ENCODE assay signal across 22 cellular contexts in the genomic region with DNA sequence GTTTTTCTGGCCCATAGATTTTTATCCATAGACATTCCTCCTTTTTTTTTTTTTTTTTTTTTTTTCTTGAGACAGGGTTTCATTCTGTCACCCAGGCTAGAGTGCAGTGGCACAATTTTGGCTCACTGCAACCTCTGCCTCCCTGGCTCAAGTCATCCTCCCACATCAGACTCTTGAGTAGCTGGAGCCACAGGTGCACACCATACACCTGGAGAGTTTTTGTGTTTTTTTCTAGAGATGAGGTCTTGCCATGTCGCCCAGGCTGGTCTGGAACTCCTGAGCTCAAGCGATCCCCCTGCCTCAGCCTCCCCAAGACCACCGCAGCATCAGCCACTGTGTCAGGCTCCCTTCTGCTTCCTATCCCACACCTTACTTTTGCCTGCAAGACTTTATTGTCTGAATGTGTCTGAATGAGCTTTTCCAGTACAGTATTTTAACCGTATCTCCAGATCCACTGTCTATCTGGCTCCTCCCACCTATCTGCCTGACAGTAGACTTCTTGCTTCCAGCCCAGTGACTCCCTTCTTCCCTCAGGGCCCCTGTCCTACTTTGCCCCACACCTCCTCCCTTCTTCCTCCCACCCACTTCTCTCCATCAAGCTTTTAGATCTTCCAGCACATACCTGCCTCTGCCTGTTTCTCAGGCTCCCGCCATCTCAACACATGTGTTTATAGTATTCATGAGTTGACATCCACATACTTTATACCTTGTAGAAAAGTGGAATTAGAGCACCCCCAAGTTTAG. TPM values are rescaled to one million over a fixed set of nuclear protein-coding genes. Genes with fewer than 3 reads are reported as not detected.
DNase-seq lines count a peak whose midpoint lies in the region; ATAC-seq and TF ChIP-seq lines count a peak whose summit lies in the region.
"Had no signal": no experiment of that assay in that cellular context is flagged by ENCODE, and none has a peak within 500 bp of the region (broad histone marks: within the 10 kb centered on the region; RNA-seq: fewer than 3 reads in every experiment).

No MANE protein-coding gene starts in this region.

- DNase-seq in RWPE1 (ENCODE audit: low spot score): no peak
- peak in 1 of 2 donors; percentile 44 for DNase-seq in foreskin keratinocyte
- DNase-seq in trophoblast cell: peak; percentile 30 to 41
- no peak for DNase-seq in uterus
- DNase-seq in effector memory CD4-positive, alpha-beta T cell: no peak
- no peak for DNase-seq in foreskin melanocyte
- no peak for DNase-seq in NCI-H2081 (lab: John Stamatoyannopoulos, UW)
- DNase-seq: ACHN, AML-193, DMS 273 treated with DMSO at 0.1 percent for 48 hours, GDM1, Kasumi-1, MM.1S, NCI-H1092, NCI-H1436 treated with DMSO at 0.1 percent for 48 hours, NCI-H2029 treated with DMSO at 0.1 percent for 48 hours, NCI-H2171 treated with DMSO at 0.1 percent for 48 hours, NCI-H446, NCI-H526 treated with DMSO at 0.1 percent for 48 hours had no signal

- no peak overlapping the region for H4K8ac ChIP-seq in trophoblast cell (ENCODE audit: low read depth, low read length)

- no peak overlapping the region for H4K12ac ChIP-seq in trophoblast cell (ENCODE audit: low read depth, low read length)

- peak overlapping the region; percentile 38 for H3K27ac ChIP-seq in RWPE1
- H3K27ac ChIP-seq in foreskin keratinocyte: no peak overlapping the region
- peak overlapping the region; percentile 32 for H3K27ac ChIP-seq in trophoblast cell (ENCODE audit: low read depth, low read length)
- peak overlapping the region; percentile 52 to 56 for H3K27ac ChIP-seq in uterus
- no peak overlapping the region for H3K27ac ChIP-seq in effector memory CD4-positive, alpha-beta T cell (ENCODE audit: insufficient read depth, low read length, poor library complexity, severe bottlenecking)
- H3K27ac ChIP-seq: SJSA1 had no signal

- H2AFZ ChIP-seq in trophoblast cell (ENCODE audit: insufficient read depth, low read length, poor library complexity): peak overlapping the region; percentile 66

- H3K4me2 ChIP-seq in trophoblast cell (ENCODE audit: low read length): no peak overlapping the region

- no peak overlapping the region for H3K23ac ChIP-seq in trophoblast cell (ENCODE audit: low read length)

- no peak for TF ChIP-seq CTCF in RWPE1 (conservative IDR thresholded peaks at IDR 0.05; ENCODE audit: low read depth)
- no peak for TF ChIP-seq CTCF in foreskin keratinocyte (conservative IDR thresholded peaks at IDR 0.05)
- TF ChIP-seq CTCF in uterus (IDR thresholded peaks at IDR 0.05): no peak

- H3K9me3 ChIP-seq in trophoblast cell (ENCODE audit: insufficient read depth, low read depth, low read length): no peaks in the 10 kb centered on the region
- no peaks in the 10 kb centered on the region for H3K9me3 ChIP-seq in uterus
- H3K9me3 ChIP-seq in effector memory CD4-positive, alpha-beta T cell (ENCODE audit: control insufficient read depth, low read length): no peaks in the 10 kb centered on the region
- H3K9me3 ChIP-seq: SJSA1 had no signal

- intact Hi-C loops in uterus (cut with DNase I; ENCODE audit: low total_unique reads): no loop called here

- peak overlapping the region; percentile 5 for H2BK120ac ChIP-seq in trophoblast cell (ENCODE audit: insufficient read depth, low read length, poor library complexity)

- POLR2A ChIA-PET in RWPE1 (lab: Yijun Ruan, JAX; ENCODE audit: low non-redundant PET): no interaction called here

- ATAC-seq in foreskin keratinocyte (peak; percentile 53), GM19328 (IDR thresholded peaks at IDR 0.05; ENCODE audit: unreplicated experiment) (no peak)
- ATAC-seq: Panc1 had no signal

- no peak overlapping the region for H2BK5ac ChIP-seq in trophoblast cell (ENCODE audit: low read depth, low read length, poor library complexity)

- peak overlapping the region; percentile 40 for H3K14ac ChIP-seq in trophoblast cell (ENCODE audit: low read length)

- H3K79me2 ChIP-seq in trophoblast cell (ENCODE audit: control insufficient read depth, insufficient read depth, low read length, poor library complexity): peaks cover 7% of the 10 kb centered on the region

- H3K4me1 ChIP-seq in foreskin keratinocyte (peaks cover 37% of the 10 kb centered on the region), trophoblast cell (ENCODE audit: control insufficient read depth in 1 of 2, insufficient read depth in 2 of 2, low read length in 2 of 2) (peaks cover 11 to 17% of the 10 kb centered on the region in 2 experiments), uterus (peaks cover 0 to 6% of the 10 kb centered on the region in 2 donors)
- H3K4me1 ChIP-seq in effector memory CD4-positive, alpha-beta T cell (ENCODE audit: control insufficient read depth, insufficient read depth, low read length, poor library complexity, severe bottlenecking): peaks cover 1% of the 10 kb centered on the region

- H3K4ac ChIP-seq in trophoblast cell (ENCODE audit: low read depth, low read length): no peak overlapping the region

- H4K91ac ChIP-seq in trophoblast cell (ENCODE audit: low read depth, low read length): peak overlapping the region; percentile 13

- H3K27me3 ChIP-seq in foreskin keratinocyte (no peaks in the 10 kb centered on the region), trophoblast cell (ENCODE audit: insufficient read depth, low read length) (no peaks in the 10 kb centered on the region), uterus (no peaks in the 10 kb centered on the region)
- no peaks in the 10 kb centered on the region for H3K27me3 ChIP-seq in effector memory CD4-positive, alpha-beta T cell (replicated peaks; ENCODE audit: control insufficient read depth, insufficient read depth, low read length, poor library complexity, severe bottlenecking)
- H3K27me3 ChIP-seq: SJSA1 had no signal

- TF ChIP-seq POLR2A in uterus (IDR thresholded peaks at IDR 0.05): no peak

- WGBS in trophoblast cell (ENCODE audit: extremely low coverage, insufficient coverage, insufficient read length): no CpG with 5 or more reads among the region's 5 CpGs

- peak overlapping the region; percentile 40 for H3K18ac ChIP-seq in trophoblast cell (ENCODE audit: low read length)

- H3K4me3 ChIP-seq in trophoblast cell (ENCODE audit: low read depth, low read length) (no peak overlapping the region), uterus (no peak overlapping the region)
- no peak overlapping the region for H3K4me3 ChIP-seq in effector memory CD4-positive, alpha-beta T cell (ENCODE audit: insufficient read depth, low read depth, low read length, poor library complexity, severe bottlenecking)
- H3K4me3 ChIP-seq: SJSA1 had no signal

- peaks cover 4% of the 10 kb centered on the region for H3K79me1 ChIP-seq in trophoblast cell (ENCODE audit: low read length)

- H3K36me3 ChIP-seq in trophoblast cell (ENCODE audit: control insufficient read depth in 1 of 2, insufficient read depth in 2 of 2, low read length in 2 of 2) (no peaks in the 10 kb centered on the region), uterus (no peaks in the 10 kb centered on the region)
- H3K36me3 ChIP-seq in effector memory CD4-positive, alpha-beta T cell (ENCODE audit: control insufficient read depth, insufficient read depth, low read length): no peaks in the 10 kb centered on the region
- H3K36me3 ChIP-seq: SJSA1 had no signal

- CTCF ChIA-PET in RWPE1 (lab: Yijun Ruan, JAX): no interaction called here

- H2AK5ac ChIP-seq in trophoblast cell (ENCODE audit: low read length): no peak overlapping the region

- no peak overlapping the region for H3K9ac ChIP-seq in trophoblast cell (ENCODE audit: low read length)

- peak overlapping the region; percentile 43 for H2BK12ac ChIP-seq in trophoblast cell (ENCODE audit: low read length)

RNA-seq across cellular contexts. Expression of a gene that starts 6.1 kb away (rescaled TPM):
- 37.7 and 40.3 TPM in 2 replicates for total RNA-seq in foreskin keratinocyte
- 36.6 and 41.1 TPM in 2 replicates for polyA plus RNA-seq in foreskin keratinocyte
- 141 and 144 TPM in 2 replicates for polyA plus RNA-seq in trophoblast cell (2013)
- 10 to 100 TPM; 15.0 to 71.0 (median 44.5) TPM for total RNA-seq in uterus

Comparison
In these comparisons a context has a peak if more than half of its experiments do, and no peak if none do; other contexts are left out.
1. DNase-seq: peak in trophoblast cell (2 of 2); none in RWPE1 (single experiment), uterus (0 of 2), effector memory CD4-positive, alpha-beta T cell (0 of 3), foreskin melanocyte (single experiment) and NCI-H2081 (0 of 2).
2. H3K27ac ChIP-seq: peak in RWPE1 (single experiment), trophoblast cell (single experiment) and uterus (2 of 2); none in foreskin keratinocyte (single experiment) and effector memory CD4-positive, alpha-beta T cell (single experiment).